11 cellular contexts compared by ENCODE assay signal in the genomic region with DNA sequence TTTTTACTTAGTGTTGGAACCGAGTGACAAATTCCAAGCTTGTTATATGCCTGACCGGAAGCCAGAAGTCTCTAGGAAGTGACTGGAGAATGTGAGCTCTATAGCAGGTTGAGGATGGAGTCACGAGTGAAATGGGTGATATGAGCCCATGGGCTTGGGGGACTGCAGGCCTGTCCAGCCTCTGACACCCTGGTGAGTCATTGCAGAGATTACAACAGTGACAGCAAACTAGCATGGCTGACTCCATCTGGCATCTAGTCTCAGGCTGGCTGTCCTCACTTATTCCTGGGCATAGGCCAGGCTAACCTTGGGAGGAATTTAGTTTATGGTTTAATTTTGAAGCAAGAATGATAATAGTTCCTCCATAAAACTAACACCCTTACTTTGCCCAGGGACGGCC. TPM values are rescaled to one million over a fixed set of nuclear protein-coding genes. Genes with fewer than 3 reads are reported as not detected.
DNase-seq lines count a peak whose midpoint lies in the region; TF ChIP-seq lines count a peak whose summit lies in the region.
"Not testable (repeated sequence)": the region's sequence is repeated elsewhere in the genome, so short reads cannot be mapped to it uniquely, and the experiment has no call there.
"Had no signal": no experiment of that assay in that cellular context is flagged by ENCODE, and none has a peak within 500 bp of the region (broad histone marks: within the 10 kb centered on the region; RNA-seq: fewer than 3 reads in every experiment).

No MANE protein-coding gene starts in this region.

- H3K4me1 ChIP-seq in ACC112 (ENCODE audit: control insufficient read depth, insufficient read depth, low read length, unreplicated experiment), result peaks cover 13% of the 10 kb centered on the region
- H3K4me1 ChIP-seq in trophoblast cell (ENCODE audit: control insufficient read depth in 1 of 2, insufficient read depth in 2 of 2, low read length in 2 of 2), result not testable (repeated sequence)

- CTCF ChIA-PET in RWPE1 (lab: Yijun Ruan, JAX), result not testable (repeated sequence)

- H2BK12ac ChIP-seq in trophoblast cell (ENCODE audit: low read length), result not testable (repeated sequence)

- not testable (repeated sequence) for H3K18ac ChIP-seq in trophoblast cell (ENCODE audit: low read length)

- H3K4me2 ChIP-seq in trophoblast cell (ENCODE audit: low read length), result not testable (repeated sequence)

- TF ChIP-seq CTCF in RWPE1 (conservative IDR thresholded peaks at IDR 0.05; ENCODE audit: low read depth), result not testable (repeated sequence)

- not testable (repeated sequence) for H2BK120ac ChIP-seq in trophoblast cell (ENCODE audit: insufficient read depth, low read length, poor library complexity)

- H3K4ac ChIP-seq in trophoblast cell (ENCODE audit: low read depth, low read length), result not testable (repeated sequence)

- H3K9me3 ChIP-seq in trophoblast cell (ENCODE audit: insufficient read depth, low read depth, low read length), result peaks cover 22% of the 10 kb centered on the region

- H3K14ac ChIP-seq in trophoblast cell (ENCODE audit: low read length), result not testable (repeated sequence)

- not testable (repeated sequence) for H4K8ac ChIP-seq in trophoblast cell (ENCODE audit: low read depth, low read length)

- H3K79me1 ChIP-seq in trophoblast cell (ENCODE audit: low read length), result not testable (repeated sequence)

- WGBS in trophoblast cell (ENCODE audit: extremely low coverage, insufficient coverage, insufficient read length), result no CpG with 5 or more reads among the region's 4 CpGs

- H3K23ac ChIP-seq in trophoblast cell (ENCODE audit: low read length), result not testable (repeated sequence)

- not testable (repeated sequence) for H3K9ac ChIP-seq in trophoblast cell (ENCODE audit: low read length)

- not testable (repeated sequence) for H3K79me2 ChIP-seq in ACC112 (ENCODE audit: control insufficient read depth, insufficient read depth, low read length, unreplicated experiment); trophoblast cell (ENCODE audit: control insufficient read depth, insufficient read depth, low read length, poor library complexity)

- not testable (repeated sequence) for H3K4me3 ChIP-seq in ACC112 (ENCODE audit: low read depth, low read length); trophoblast cell (ENCODE audit: low read depth, low read length)

- H2AK5ac ChIP-seq in trophoblast cell (ENCODE audit: low read length), result not testable (repeated sequence)

- not testable (repeated sequence) for H3K36me3 ChIP-seq in ACC112 (ENCODE audit: insufficient read depth, low read length); trophoblast cell (ENCODE audit: control insufficient read depth in 1 of 2, insufficient read depth in 2 of 2, low read length in 2 of 2)

- POLR2A ChIA-PET in RWPE1 (lab: Yijun Ruan, JAX; ENCODE audit: low non-redundant PET), result not testable (repeated sequence)

- not testable (repeated sequence) for H2AFZ ChIP-seq in ACC112 (ENCODE audit: low read length, unreplicated experiment); trophoblast cell (ENCODE audit: insufficient read depth, low read length, poor library complexity)

- DNase-seq in ELR (ENCODE audit: low read depth) (peak; percentile 98), HS-5 (ENCODE audit: low read depth) (peak; percentile 87), RWPE1 (ENCODE audit: low spot score) (peak; percentile 7), astrocyte of the hippocampus (ENCODE audit: low read depth, low spot score) (peak; percentile 53), glomerular visceral epithelial cell (ENCODE audit: extremely low spot score) (peak; percentile 61), trophoblast cell (peak; percentile 80 to 86)
- not testable (repeated sequence) for DNase-seq in epithelial cell of prostate (ENCODE audit: low read depth, low spot score)

- H4K12ac ChIP-seq in trophoblast cell (ENCODE audit: low read depth, low read length), result not testable (repeated sequence)

- not testable (repeated sequence) for H2BK5ac ChIP-seq in trophoblast cell (ENCODE audit: low read depth, low read length, poor library complexity)

- not testable (repeated sequence) for H3K27me3 ChIP-seq in ACC112 (ENCODE audit: insufficient read depth, low read length); trophoblast cell (ENCODE audit: insufficient read depth, low read length)

- not testable (repeated sequence) for H4K91ac ChIP-seq in trophoblast cell (ENCODE audit: low read depth, low read length)

- H3K27ac ChIP-seq in ACC112 (ENCODE audit: low read depth, low read length), result peak overlapping the region; percentile 84
- H3K27ac ChIP-seq in RWPE1; trophoblast cell (ENCODE audit: low read depth, low read length): not testable (repeated sequence)
- peak overlapping the region; percentile 90 for H3K27ac ChIP-seq in epithelial cell of prostate

RNA-seq across cellular contexts. Expression of gene PSG2, which starts 4.6 kb away (rescaled TPM):
- polyA plus RNA-seq in trophoblast cell (2013), result not detected in 2 replicates
- polyA plus RNA-seq: A549, CD14-positive monocyte, endothelial cell of umbilical vein had no signal

RNA-seq across cellular contexts. Expression of gene PSG11, which starts 51.6 kb away (rescaled TPM):
- not detected in 2 replicates for polyA plus RNA-seq in trophoblast cell (2013)
- polyA plus RNA-seq: A549, CD14-positive monocyte, endothelial cell of umbilical vein had no signal
